Comparison of ENCODE assay signal across 26 cellular contexts in genomic region chr5:154873791-154874331, GRCh38. TPM values are rescaled to one million over a fixed set of nuclear protein-coding genes. Genes with fewer than 3 reads are reported as not detected.
DNase-seq lines count a peak whose midpoint lies in the region; ATAC-seq and TF ChIP-seq lines count a peak whose summit lies in the region.
"Had no signal": no experiment of that assay in that cellular context is flagged by ENCODE, and none has a peak within 500 bp of the region (broad histone marks: within the 10 kb centered on the region; RNA-seq: fewer than 3 reads in every experiment).

No MANE protein-coding gene starts in this region.

- ATAC-seq in right lobe of liver: no peak
- ATAC-seq: pancreas had no signal

- no peak overlapping the region for H3K4me3 Mint-ChIP-seq in activated T-helper 1 cell treated with anti-CD3 and anti-CD28 coated beads, Interleukin-12 subunit alpha, Interleukin-12 subunit beta, Interleukin-2, Interleukin-4 antibody, amounts not matched to agents 30 ng/mL and 10 ng/mL and 1 ng/mL, durations not matched to agents 14 hours and 24 hours and 36 hours
- H3K4me3 Mint-ChIP-seq: activated naive CD8-positive, alpha-beta T cell; stimulated activated naive CD8-positive, alpha-beta T cell treated with anti-CD3 and anti-CD28 coated beads, Interleukin-15, Interleukin-2, amounts not matched to agents 100 ng/mL and 50 ng/mL, for 24 hours; T-helper 1 cell treated with Interleukin-12 subunit alpha and Interleukin-12 subunit beta and Interleukin-4 antibody, amounts not matched to agents 30 μg/mL and 1 μg/mL, for 36 hours; type B pancreatic cell had no signal

- CTCF ChIA-PET in SK-N-SH (lab: Yijun Ruan, JAX): no interaction called here

- H3K36me3 Mint-ChIP-seq in activated T-helper 1 cell treated with anti-CD3 and anti-CD28 coated beads, Interleukin-12 subunit alpha, Interleukin-12 subunit beta, Interleukin-2, Interleukin-4 antibody, amounts not matched to agents 30 ng/mL and 10 ng/mL and 1 ng/mL, durations not matched to agents 14 hours and 24 hours and 36 hours (ENCODE audit: low read depth): peaks cover 57% of the 10 kb centered on the region

- no peak for TF ChIP-seq CTCF in SK-N-SH (IDR thresholded peaks at IDR 0.05)
- no peak for TF ChIP-seq CTCF in hepatocyte (IDR thresholded peaks at IDR 0.05; ENCODE audit: poor library complexity)
- TF ChIP-seq CTCF in right lobe of liver (IDR thresholded peaks at IDR 0.05): no peak

- peak overlapping the region in 1 of 2 experiments; percentile 11; a peak in 2 of 4 replicates for H3K27ac ChIP-seq in SK-N-SH (ENCODE audit: low read depth in 2 of 2, low read length in 1 of 2)
- peak overlapping the region; percentile 74 for H3K27ac ChIP-seq in angular gyrus (ENCODE audit: low read depth, low read length)
- peak overlapping the region; percentile 49 for H3K27ac ChIP-seq in hepatocyte
- H3K27ac ChIP-seq in temporal lobe (ENCODE audit: low read depth, low read length): peak overlapping the region; percentile 52
- no peak overlapping the region for H3K27ac ChIP-seq in right lobe of liver
- H3K27ac ChIP-seq: HL-60, pancreas, RWPE1 had no signal

- TF ChIP-seq POLR2A in right lobe of liver (IDR thresholded peaks at IDR 0.05): no peak

- no peak overlapping the region for H3K4me3 ChIP-seq in SK-N-SH (ENCODE audit: low read depth in 2 of 2, low read length in 1 of 2)
- no peak overlapping the region for H3K4me3 ChIP-seq in hepatocyte
- no peak overlapping the region for H3K4me3 ChIP-seq in right lobe of liver
- H3K4me3 ChIP-seq: MG63, pancreas, smooth muscle cell had no signal

- no peak overlapping the region for H3K4me2 ChIP-seq in SK-N-SH
- no peak overlapping the region for H3K4me2 ChIP-seq in hepatocyte
- H3K4me2 ChIP-seq: smooth muscle cell had no signal

- H4K20me1 ChIP-seq in SK-N-SH (ENCODE audit: insufficient read depth): no peaks in the 10 kb centered on the region
- H4K20me1 ChIP-seq in hepatocyte (ENCODE audit: insufficient read depth, poor library complexity, severe bottlenecking): no peaks in the 10 kb centered on the region

- H3K27me3 ChIP-seq in SK-N-SH (ENCODE audit: insufficient read depth) (no peaks in the 10 kb centered on the region), hepatocyte (no peaks in the 10 kb centered on the region), right lobe of liver (no peaks in the 10 kb centered on the region)
- H3K27me3 ChIP-seq: MG63, pancreas had no signal

- no peaks in the 10 kb centered on the region for H3K27me3 Mint-ChIP-seq in activated T-helper 1 cell treated with anti-CD3 and anti-CD28 coated beads, Interleukin-12 subunit alpha, Interleukin-12 subunit beta, Interleukin-2, Interleukin-4 antibody, amounts not matched to agents 30 ng/mL and 10 ng/mL and 1 ng/mL, durations not matched to agents 14 hours and 24 hours and 36 hours (ENCODE audit: insufficient read depth)
- H3K27me3 Mint-ChIP-seq: activated naive CD8-positive, alpha-beta T cell; stimulated activated naive CD8-positive, alpha-beta T cell treated with anti-CD3 and anti-CD28 coated beads, Interleukin-15, Interleukin-2, amounts not matched to agents 100 ng/mL and 50 ng/mL, for 24 hours; type B pancreatic cell had no signal

- POLR2A ChIA-PET in SK-N-SH (lab: Yijun Ruan, JAX): no interaction called here

- H3K79me2 ChIP-seq in SK-N-SH (ENCODE audit: insufficient read depth): peaks cover 18% of the 10 kb centered on the region; the same call in 1 of the 2 replicates
- H3K79me2 ChIP-seq in hepatocyte: peaks cover 7% of the 10 kb centered on the region

- intact Hi-C loops in right lobe of liver (cut with DNase I): no loop called here
- intact Hi-C loops in activated T-helper 1 cell treated with anti-CD3 and anti-CD28 coated beads, Interleukin-12 subunit alpha, Interleukin-12 subunit beta, Interleukin-2, Interleukin-4 antibody, amounts not matched to agents 30 ng/mL and 10 ng/mL and 1 ng/mL, durations not matched to agents 14 hours and 24 hours and 36 hours (cut with micrococcal nuclease): no loop called here

- peaks cover 16% of the 10 kb centered on the region for H3F3A ChIP-seq in SK-N-SH (replicated peaks; ENCODE audit: insufficient read depth)

- H3K27ac Mint-ChIP-seq in activated T-helper 1 cell treated with anti-CD3 and anti-CD28 coated beads, Interleukin-12 subunit alpha, Interleukin-12 subunit beta, Interleukin-2, Interleukin-4 antibody, amounts not matched to agents 30 ng/mL and 10 ng/mL and 1 ng/mL, durations not matched to agents 14 hours and 24 hours and 36 hours: no peak overlapping the region
- H3K27ac Mint-ChIP-seq: activated naive CD8-positive, alpha-beta T cell; stimulated activated naive CD8-positive, alpha-beta T cell treated with anti-CD3 and anti-CD28 coated beads, Interleukin-15, Interleukin-2, amounts not matched to agents 100 ng/mL and 50 ng/mL, for 24 hours; T-helper 1 cell treated with Interleukin-12 subunit alpha and Interleukin-12 subunit beta and Interleukin-4 antibody, amounts not matched to agents 30 μg/mL and 1 μg/mL, for 36 hours; type B pancreatic cell had no signal

- TF ChIP-seq EP300 in SK-N-SH (IDR thresholded peaks at IDR 0.05; ENCODE audit: borderline replicate concordance in 1 of 2, low read depth in 1 of 2, low read length in 1 of 2): peak in 1 of 2 experiments; percentile 49; a peak in 1 of 4 replicates

- peaks cover 11% of the 10 kb centered on the region for H3K9me3 Mint-ChIP-seq in activated T-helper 1 cell treated with anti-CD3 and anti-CD28 coated beads, Interleukin-12 subunit alpha, Interleukin-12 subunit beta, Interleukin-2, Interleukin-4 antibody, amounts not matched to agents 30 ng/mL and 10 ng/mL and 1 ng/mL, durations not matched to agents 14 hours and 24 hours and 36 hours

- H3K4me1 ChIP-seq in SK-N-SH (ENCODE audit: control insufficient read depth in 1 of 2, insufficient read depth in 2 of 2, low read depth in 1 of 2, low read length in 1 of 2) (peaks cover 0 to 2% of the 10 kb centered on the region in 2 experiments; a peak in 2 of 4 replicates), hepatocyte (ENCODE audit: insufficient read depth) (no peaks in the 10 kb centered on the region), right lobe of liver (no peaks in the 10 kb centered on the region)
- H3K4me1 ChIP-seq: pancreas had no signal

- H3K36me3 ChIP-seq in SK-N-SH (replicated peaks in 1 of 2; ENCODE audit: control insufficient read depth in 1 of 2, insufficient read depth in 2 of 2, low read length in 1 of 2) (peaks cover 50 to 71% of the 10 kb centered on the region in 2 experiments), hepatocyte (replicated peaks; ENCODE audit: insufficient read depth, low read depth) (peaks cover 7% of the 10 kb centered on the region), right lobe of liver (peaks cover 0 to 60% (median 21%) of the 10 kb centered on the region in 4 donors)

- DNase-seq in SK-N-SH (peak; percentile 48), hepatocyte (ENCODE audit: low spot score) (no peak), right lobe of liver (no peak)
- no peak for DNase-seq in activated T-helper 1 cell treated with anti-CD3 and anti-CD28 coated beads, Interleukin-12 subunit alpha, Interleukin-12 subunit beta, Interleukin-2, Interleukin-4 antibody, amounts not matched to agents 30 ng/mL and 10 ng/mL and 1 ng/mL, durations not matched to agents 14 hours and 24 hours and 36 hours (ENCODE audit: low spot score)
- DNase-seq in activated T-cell treated with anti-CD3 and anti-CD28 coated beads, Interleukin-2, amount 50 U/mL, for 1 hour: no peak
- DNase-seq in stimulated activated naive CD4-positive, alpha-beta T cell treated with Interleukin-2 at 50 U/mL for 16 hours (lab: John Stamatoyannopoulos, UW): no peak
- DNase-seq: activated CD4-positive, alpha-beta T cell treated with anti-CD3 and anti-CD28 coated beads, Interleukin-2, amount 50 U/mL, for 4 hours; dermis blood vessel endothelial cell; KG1; mesenchymal stem cell; MG63; NCI-H1105 treated with DMSO at 0.1 percent for 48 hours; NCI-H2029; NCI-H524; OCI-M1; pancreas; retina had no signal

- 87% methylated on average over 5 of the region's 5 CpGs for WGBS in SK-N-SH (ENCODE audit: low lambda C conversion rate)
- WGBS in hepatocyte (ENCODE audit: low lambda C conversion rate, missing lambda C conversion rate): 73% methylated on average over 5 of the region's 5 CpGs
- 92% methylated on average over 5 of the region's 5 CpGs for WGBS in right lobe of liver (ENCODE audit: insufficient coverage, low coverage, low lambda C conversion rate, missing lambda C conversion rate)

- H3K4me1 Mint-ChIP-seq in activated T-helper 1 cell treated with anti-CD3 and anti-CD28 coated beads, Interleukin-12 subunit alpha, Interleukin-12 subunit beta, Interleukin-2, Interleukin-4 antibody, amounts not matched to agents 30 ng/mL and 10 ng/mL and 1 ng/mL, durations not matched to agents 14 hours and 24 hours and 36 hours (ENCODE audit: low read depth): no peaks in the 10 kb centered on the region

- no peak for TF ChIP-seq RAD21 in SK-N-SH (IDR thresholded peaks at IDR 0.05; ENCODE audit: low read length)

- H3K9ac ChIP-seq in SK-N-SH: no peak overlapping the region

- H3K9me3 ChIP-seq in SK-N-SH (0 out of 2 replicates have a peak, but pooled peaks cover 4% of the 10 kb centered on the region), hepatocyte (ENCODE audit: low read depth) (no peaks in the 10 kb centered on the region), right lobe of liver (no peaks in the 10 kb centered on the region)
- H3K9me3 ChIP-seq: pancreas had no signal

- no peaks in the 10 kb centered on the region for H3K9me2 ChIP-seq in SK-N-SH
- H3K9me2 ChIP-seq in hepatocyte (replicated peaks; ENCODE audit: insufficient read depth): no peaks in the 10 kb centered on the region

- H2AFZ ChIP-seq in SK-N-SH (ENCODE audit: low read depth) (no peak overlapping the region), hepatocyte (no peak overlapping the region)

RNA-seq across cellular contexts. Expression of gene CNOT8, which starts 15.4 kb away (rescaled TPM):
- polyA plus RNA-seq in SK-N-SH (2012; rRNA removed): 45.3 and 51.5 TPM in 2 replicates
- polyA plus RNA-seq in SK-N-SH (2012; cell fraction: cytosol; rRNA removed): 48.2 and 52.3 TPM in 2 replicates
- polyA plus RNA-seq in SK-N-SH (2012; cell fraction: nucleus; rRNA removed): 36.9 and 44.6 TPM in 2 replicates
- 63.9 and 84.0 TPM in 2 replicates for total RNA-seq in hepatocyte
- polyA plus RNA-seq in hepatocyte: 42.0 and 46.7 TPM in 2 replicates
- total RNA-seq in temporal lobe: 92.9 TPM
- total RNA-seq in right lobe of liver: 10 to 100 TPM; 12.4 to 19.6 (median 16.5) TPM
- 55.7 and 60.7 TPM in 2 replicates for total RNA-seq in activated T-helper 1 cell treated with anti-CD3 and anti-CD28 coated beads, Interleukin-12 subunit alpha, Interleukin-12 subunit beta, Interleukin-2, Interleukin-4 antibody, amounts not matched to agents 30 ng/mL and 10 ng/mL and 1 ng/mL, durations not matched to agents 14 hours and 24 hours and 36 hours

RNA-seq across cellular contexts. Expression of gene FAXDC2, which starts 23.5 kb away (rescaled TPM):
- polyA plus RNA-seq in SK-N-SH (2012; rRNA removed): 6.0 and 8.4 TPM in 2 replicates
- polyA plus RNA-seq in SK-N-SH (2012; cell fraction: cytosol; rRNA removed): 4.1 and 5.2 TPM in 2 replicates
- polyA plus RNA-seq in SK-N-SH (2012; cell fraction: nucleus; rRNA removed): 5.5 and 9.9 TPM in 2 replicates
- total RNA-seq in hepatocyte: 23.1 and 29.3 TPM in 2 replicates
- polyA plus RNA-seq in hepatocyte: 27.7 and 28.5 TPM in 2 replicates
- total RNA-seq in temporal lobe: 5.4 TPM
- 10 to 100 TPM; 27.3 to 98.1 (median 53.2) TPM for total RNA-seq in right lobe of liver
- not detected in 2 replicates for total RNA-seq in activated T-helper 1 cell treated with anti-CD3 and anti-CD28 coated beads, Interleukin-12 subunit alpha, Interleukin-12 subunit beta, Interleukin-2, Interleukin-4 antibody, amounts not matched to agents 30 ng/mL and 10 ng/mL and 1 ng/mL, durations not matched to agents 14 hours and 24 hours and 36 hours

Comparison
In these comparisons a context has a peak if more than half of its experiments do, and no peak if none do; other contexts are left out.
1. H3K27ac ChIP-seq: peak in angular gyrus (single experiment), hepatocyte (single experiment) and temporal lobe (single experiment); none in right lobe of liver (0 of 3).